In the genomic region with DNA sequence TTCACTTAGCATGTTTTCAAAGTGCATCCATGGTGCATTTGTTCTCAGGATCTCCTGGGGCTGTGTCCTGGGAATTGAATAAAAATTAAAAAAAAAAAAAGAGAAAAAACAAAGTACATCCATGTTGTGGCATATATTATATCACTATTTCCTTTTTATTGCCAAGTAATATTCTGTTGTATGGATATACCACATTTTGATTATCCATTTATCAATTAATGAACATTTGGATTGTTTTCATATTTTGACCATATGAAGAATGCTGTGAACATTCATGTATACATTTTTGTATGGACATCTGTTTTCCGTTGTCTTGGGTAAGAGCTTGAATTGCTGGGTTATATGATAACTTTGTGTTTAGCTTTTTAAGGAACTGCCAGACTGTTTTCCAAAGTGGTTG, we compare ENCODE assay signal across 16 cellular contexts. TPM values are rescaled to one million over a fixed set of nuclear protein-coding genes. Genes with fewer than 3 reads are reported as not detected.
DNase-seq lines count a peak whose midpoint lies in the region; ATAC-seq and TF ChIP-seq lines count a peak whose summit lies in the region.
"Had no signal": no experiment of that assay in that cellular context is flagged by ENCODE, and none has a peak within 500 bp of the region (broad histone marks: within the 10 kb centered on the region; RNA-seq: fewer than 3 reads in every experiment).

No MANE protein-coding gene starts in this region.

- BruUV-seq in Caco-2 (replicated peaks; lab: Mats Ljungman, UMichigan): no TSS peak

- no peak for ATAC-seq in central memory CD8-positive, alpha-beta T cell (replicated peaks; ENCODE audit: extremely low read depth, poor library complexity, severe bottlenecking)
- ATAC-seq: HepG2 had no signal

- CTCF ChIA-PET in Caco-2 (lab: Charles Lee): no interaction called here

- no peaks in the 10 kb centered on the region for H3K27me3 Mint-ChIP-seq in Caco-2 (ENCODE audit: insufficient read depth, unreplicated experiment)
- no peaks in the 10 kb centered on the region for H3K27me3 Mint-ChIP-seq in central memory CD8-positive, alpha-beta T cell
- H3K27me3 Mint-ChIP-seq: CD4-positive, alpha-beta T cell; IgD-negative memory B cell had no signal

- intact Hi-C loops in Caco-2 (cut with micrococcal nuclease; ENCODE audit: unreplicated experiment): no loop called here

- no peaks in the 10 kb centered on the region for H3K27me3 ChIP-seq in Caco-2 (replicated peaks; ENCODE audit: control insufficient read depth, insufficient read depth, low read length)

- POLR2A ChIA-PET in Caco-2 (lab: Charles Lee): no interaction called here

- no peak overlapping the region for H3K4me3 Mint-ChIP-seq in Caco-2 (ENCODE audit: unreplicated experiment)
- no peak overlapping the region for H3K4me3 Mint-ChIP-seq in central memory CD8-positive, alpha-beta T cell
- H3K4me3 Mint-ChIP-seq: CD4-positive, alpha-beta T cell; H9; IgD-negative memory B cell had no signal

- H3K4me3 ChIP-seq in AG10803 (ENCODE audit: low read length) (no peak overlapping the region), Caco-2 (ENCODE audit: low read depth, low read length) (no peak overlapping the region), fibroblast of villous mesenchyme (ENCODE audit: low read depth, low read length) (no peak overlapping the region)

- no peaks in the 10 kb centered on the region for H3K4me1 ChIP-seq in Caco-2

- TF ChIP-seq CTCF in AG10803 (conservative IDR thresholded peaks at IDR 0.05; ENCODE audit: low read length): no peak
- no peak for TF ChIP-seq CTCF in Caco-2 (IDR thresholded peaks at IDR 0.05; ENCODE audit: insufficient read depth in 1 of 2, low read depth in 1 of 2, low read length in 1 of 2, severe bottlenecking in 1 of 2, unreplicated experiment in 1 of 2)
- no peak for TF ChIP-seq CTCF in fibroblast of villous mesenchyme (IDR thresholded peaks at IDR 0.05; ENCODE audit: insufficient read depth, low read depth, low read length)

- peaks cover 18% of the 10 kb centered on the region for H3K36me3 Mint-ChIP-seq in Caco-2 (ENCODE audit: insufficient read depth, unreplicated experiment)
- peaks cover 23% of the 10 kb centered on the region for H3K36me3 Mint-ChIP-seq in central memory CD8-positive, alpha-beta T cell (ENCODE audit: insufficient read depth)

- peaks cover 12% of the 10 kb centered on the region for H3K9me3 Mint-ChIP-seq in Caco-2 (ENCODE audit: unreplicated experiment)
- H3K9me3 Mint-ChIP-seq in central memory CD8-positive, alpha-beta T cell: no peaks in the 10 kb centered on the region

- H3K4me1 Mint-ChIP-seq in Caco-2 (ENCODE audit: low read depth, unreplicated experiment): no peaks in the 10 kb centered on the region
- peaks cover 18% of the 10 kb centered on the region for H3K4me1 Mint-ChIP-seq in central memory CD8-positive, alpha-beta T cell
- H3K4me1 Mint-ChIP-seq: H9 had no signal

- DNase-seq in AG10803 (ENCODE audit: low read depth): peak; percentile 4
- no peak for DNase-seq in Caco-2
- DNase-seq in central memory CD8-positive, alpha-beta T cell (ENCODE audit: low spot score in 2 of 2): no peak
- DNase-seq in fibroblast of villous mesenchyme (ENCODE audit: low read depth): peak; percentile 71
- no peak for DNase-seq in NCI-H2171 (lab: John Stamatoyannopoulos, UW)
- DNase-seq in NCI-H187 treated with DMSO at 0.1 percent for 48 hours (lab: John Stamatoyannopoulos, UW): no peak
- no peak for DNase-seq in activated CD4-positive, alpha-beta T cell treated with anti-CD3 and anti-CD28 coated beads for 48 hours
- DNase-seq: ACHN; AML-193; CD4-positive, alpha-beta T cell; DMS153; DMS79; GDM1; H9 had no signal

- no peaks in the 10 kb centered on the region for H3K36me3 ChIP-seq in Caco-2 (ENCODE audit: control insufficient read depth, insufficient read depth, low read length)

- peak overlapping the region; percentile 50 for H3K27ac Mint-ChIP-seq in Caco-2 (ENCODE audit: unreplicated experiment)
- H3K27ac Mint-ChIP-seq in central memory CD8-positive, alpha-beta T cell (ENCODE audit: low read depth): peak overlapping the region; percentile 74
- H3K27ac Mint-ChIP-seq: CD4-positive, alpha-beta T cell; IgD-negative memory B cell had no signal

- no peaks in the 10 kb centered on the region for H3K9me3 ChIP-seq in Caco-2

RNA-seq across cellular contexts. Expression of a gene that starts 44.5 kb away (rescaled TPM):
- total RNA-seq in Caco-2 (2022) (55.9 and 60.8 TPM in 2 replicates), fibroblast of villous mesenchyme (49.3 and 57.9 TPM in 2 replicates)

Comparison
In these comparisons a context has a peak if more than half of its experiments do, and no peak if none do; other contexts are left out.
1. DNase-seq: peak in AG10803 (single experiment) and fibroblast of villous mesenchyme (single experiment); none in Caco-2 (0 of 2), central memory CD8-positive, alpha-beta T cell (0 of 2), NCI-H2171 (single experiment), NCI-H187 treated with DMSO at 0.1 percent for 48 hours (single experiment) and activated CD4-positive, alpha-beta T cell treated with anti-CD3 and anti-CD28 coated beads for 48 hours (single experiment).